ENCODE assay signal across 19 cellular contexts in genomic region chr3:144096016-144096415, GRCh38.
DNase-seq lines count a peak whose midpoint lies in the region; ATAC-seq and TF ChIP-seq lines count a peak whose summit lies in the region.
"Had no signal": no experiment of that assay in that cellular context is flagged by ENCODE, and none has a peak within 500 bp of the region (broad histone marks: within the 10 kb centered on the region; RNA-seq: fewer than 3 reads in every experiment).

No MANE protein-coding gene starts in this region.

- H3K9ac ChIP-seq in PC-3 (ENCODE audit: low read length), result no peak overlapping the region
- H3K9ac ChIP-seq: GM23248 had no signal

- no peak overlapping the region for H2AFZ ChIP-seq in PC-3 (ENCODE audit: low read length)
- H2AFZ ChIP-seq: GM23248 had no signal

- H3K27me3 ChIP-seq in PC-3 (ENCODE audit: low read length) (no peaks in the 10 kb centered on the region), upper lobe of right lung (no peaks in the 10 kb centered on the region)

- TF ChIP-seq CTCF in PC-3 (conservative IDR thresholded peaks at IDR 0.05; ENCODE audit: low read depth, low read length) (no peak), upper lobe of right lung (IDR thresholded peaks at IDR 0.05) (no peak), Calu3 (IDR thresholded peaks at IDR 0.05; ENCODE audit: unreplicated experiment) (no peak)

- ATAC-seq in PC-3, result 0 out of 2 replicates have a peak, but pooled peaks have one; percentile 15
- no peak for ATAC-seq in upper lobe of right lung
- ATAC-seq: HepG2 had no signal

- H4K20me1 ChIP-seq in PC-3 (ENCODE audit: low read length), result no peaks in the 10 kb centered on the region

- no peak overlapping the region for H3K4me3 Mint-ChIP-seq in Calu3 (ENCODE audit: low read depth, unreplicated experiment)
- H3K4me3 Mint-ChIP-seq: CD4-positive, alpha-beta T cell; IgD-negative memory B cell had no signal

- H3K4me1 ChIP-seq in PC-3 (ENCODE audit: insufficient read depth, low read length) (peaks cover 12% of the 10 kb centered on the region), upper lobe of right lung (no peaks in the 10 kb centered on the region)
- H3K4me1 ChIP-seq: Caco-2, HAP-1 had no signal

- no peaks in the 10 kb centered on the region for H3K4me1 Mint-ChIP-seq in Calu3 (ENCODE audit: low read depth, unreplicated experiment)
- H3K4me1 Mint-ChIP-seq: IgD-negative memory B cell had no signal

- H3K4me2 ChIP-seq in PC-3 (ENCODE audit: low read length), result peak overlapping the region; percentile 24; the same call in 1 of the 2 replicates

- no peaks in the 10 kb centered on the region for H3K27me3 Mint-ChIP-seq in Calu3 (ENCODE audit: unreplicated experiment)

- H3K9me2 ChIP-seq in PC-3 (replicated peaks; ENCODE audit: low read length), result no peaks in the 10 kb centered on the region

- H3K9me3 ChIP-seq in PC-3 (ENCODE audit: low read length), result no peaks in the 10 kb centered on the region
- H3K9me3 ChIP-seq in upper lobe of right lung, result no peaks in the 10 kb centered on the region

- H3K36me3 Mint-ChIP-seq in Calu3 (ENCODE audit: insufficient read depth, unreplicated experiment), result peaks cover 4% of the 10 kb centered on the region

- H3F3A ChIP-seq in PC-3 (ENCODE audit: low read length, unreplicated experiment), result no peaks in the 10 kb centered on the region

- no peak overlapping the region for H3K27ac ChIP-seq in PC-3 (ENCODE audit: low read length)
- no peak overlapping the region for H3K27ac ChIP-seq in upper lobe of right lung
- H3K27ac ChIP-seq: GM23248 had no signal

- BruUV-seq in PC-3 (replicated peaks; lab: Mats Ljungman, UMichigan), result no TSS peak
- BruUV-seq in Calu3 (replicated peaks; lab: Mats Ljungman, UMichigan), result no TSS peak

- DNase-seq in PC-3 (peak; percentile 51), fibroblast of peridontal ligament (ENCODE audit: extremely low read depth) (peak; percentile 69), kidney tubule cell (ENCODE audit: low spot score) (peak; percentile 73), renal cortical epithelial cell (ENCODE audit: low read depth) (peak; percentile 26), DMS 273 treated with DMSO at 0.1 percent for 48 hours (lab: John Stamatoyannopoulos, UW) (no peak), anterior cingulate cortex (lab: John Stamatoyannopoulos, UW) (no peak), upper lobe of right lung (no peak), Calu3 (no peak)
- DNase-seq: AML-193; Caco-2; CD4-positive, alpha-beta T cell; DMS53; DND-41; EL; GM23248; KBM-7 had no signal

- CTCF ChIA-PET in PC-3 (lab: Charles Lee) (no interaction called here), Calu3 (lab: Charles Lee) (interaction anchor here (0.6 kb wide), 1 partner anchor 477 kb away, joined by 4 read pairs; no protein-coding TSS in a partner anchor)

- intact Hi-C loops in PC-3 (cut with micrococcal nuclease) (no loop called here), upper lobe of right lung (cut with DNase I) (no loop called here), Calu3 (cut with micrococcal nuclease; ENCODE audit: unreplicated experiment) (no loop called here)

- H3K4me3 ChIP-seq in PC-3 (ENCODE audit: low read length) (no peak overlapping the region), upper lobe of right lung (no peak overlapping the region)
- H3K4me3 ChIP-seq: GM23248, HAP-1 had no signal

- H3K36me3 ChIP-seq in PC-3 (ENCODE audit: low read depth, low read length) (no peaks in the 10 kb centered on the region), upper lobe of right lung (no peaks in the 10 kb centered on the region)
- H3K36me3 ChIP-seq: HAP-1 had no signal

- no peak overlapping the region for H3K27ac Mint-ChIP-seq in Calu3 (ENCODE audit: unreplicated experiment)
- H3K27ac Mint-ChIP-seq: CD4-positive, alpha-beta T cell had no signal

- POLR2A ChIA-PET in PC-3 (lab: Charles Lee; ENCODE audit: unreplicated experiment), result no interaction called here

- H3K79me2 ChIP-seq in PC-3 (ENCODE audit: low read length), result no peaks in the 10 kb centered on the region

- peaks cover 6% of the 10 kb centered on the region for H3K9me3 Mint-ChIP-seq in Calu3 (ENCODE audit: low read depth, unreplicated experiment)
- H3K9me3 Mint-ChIP-seq: CD4-positive, alpha-beta T cell had no signal

Comparison
In these comparisons a context has a peak if more than half of its experiments do, and no peak if none do; other contexts are left out.
1. DNase-seq: peak in PC-3 (single experiment), fibroblast of peridontal ligament (single experiment), kidney tubule cell (single experiment) and renal cortical epithelial cell (single experiment); none in DMS 273 treated with DMSO at 0.1 percent for 48 hours (single experiment), anterior cingulate cortex (0 of 58), upper lobe of right lung (single experiment) and Calu3 (single experiment).